ENCODE assay signal across 26 cellular contexts in genomic region chr4:186473933-186474332, GRCh38.
"Had no signal": no experiment of that assay in that cellular context is flagged by ENCODE, and none has a peak within 500 bp of the region (broad histone marks: within the 10 kb centered on the region; RNA-seq: fewer than 3 reads in every experiment).

No MANE protein-coding gene starts in this region.

- DNase-seq: dermis blood vessel endothelial cell; effector memory CD4-positive, alpha-beta T cell; foreskin melanocyte; glutamatergic neuron; heart right ventricle; hypothalamus; immature natural killer cell; islet precursor cell; kidney glomerular epithelial cell; left ventricle myocardium superior; lower lobe of right lung; natural killer cell; occipital lobe; pancreas; stimulated activated CD4-positive, alpha-beta T cell treated with anti-CD3 and anti-CD28 coated beads, Interleukin-2, amount 100 ng/mL, for 24 hours; stimulated activated CD4-positive, alpha-beta T cell treated with anti-CD3 and anti-CD28 coated beads, Interleukin-4, amount 100 ng/mL, for 24 hours; stimulated activated naive CD8-positive, alpha-beta T cell treated with anti-CD3 and anti-CD28 coated beads, Interleukin-15, Interleukin-2, amounts not matched to agents 100 U/mL and 50 U/mL, for 24 hours; substantia nigra; testis; tibial artery; upper lobe of right lung; uterus had no signal

- H3K27me3 ChIP-seq: pancreas, testis, upper lobe of right lung, uterus had no signal

- H3K27ac Mint-ChIP-seq: immature natural killer cell; natural killer cell; stimulated activated effector memory CD8-positive, alpha-beta T cell treated with anti-CD3 and anti-CD28 coated beads, Interleukin-12 subunit alpha, Interleukin-12 subunit beta, amount 100 ng/mL, for 72 hours had no signal

- H3K27ac ChIP-seq: coronary artery, esophagus muscularis mucosa, heart right ventricle, lower lobe of right lung, pancreas, testis, tibial artery, upper lobe of right lung, uterus had no signal

- H3K9me3 Mint-ChIP-seq: natural killer cell had no signal

- H3K36me3 Mint-ChIP-seq: immature natural killer cell; natural killer cell; stimulated activated effector memory CD8-positive, alpha-beta T cell treated with anti-CD3 and anti-CD28 coated beads, Interleukin-12 subunit alpha, Interleukin-12 subunit beta, amount 100 ng/mL, for 72 hours had no signal

- H3K4me1 ChIP-seq: esophagus muscularis mucosa, heart right ventricle, lower lobe of right lung, pancreas, testis, tibial artery, upper lobe of right lung, uterus had no signal

- H3K4me3 ChIP-seq: coronary artery, esophagus muscularis mucosa, heart right ventricle, lower lobe of right lung, pancreas, testis, tibial artery, upper lobe of right lung, uterus had no signal

- H3K36me3 ChIP-seq: esophagus muscularis mucosa, heart right ventricle, lower lobe of right lung, pancreas, tibial artery, upper lobe of right lung, uterus had no signal

- H3K9me3 ChIP-seq: esophagus muscularis mucosa, heart right ventricle, lower lobe of right lung, pancreas, testis, tibial artery, upper lobe of right lung, uterus had no signal

- H3K4me3 Mint-ChIP-seq: immature natural killer cell; natural killer cell; stimulated activated effector memory CD8-positive, alpha-beta T cell treated with anti-CD3 and anti-CD28 coated beads, Interleukin-12 subunit alpha, Interleukin-12 subunit beta, amount 100 ng/mL, for 72 hours had no signal

- ATAC-seq: heart right ventricle; left ventricle myocardium superior; lower lobe of right lung; natural killer cell; pancreas; sciatic nerve; stimulated activated effector memory CD8-positive, alpha-beta T cell treated with anti-CD3 and anti-CD28 coated beads, Interleukin-12 subunit alpha, Interleukin-12 subunit beta, amount 100 ng/mL, for 72 hours; stimulated activated naive CD8-positive, alpha-beta T cell treated with anti-CD3 and anti-CD28 coated beads, Interleukin-15, Interleukin-2, amounts not matched to agents 100 U/mL and 50 U/mL, for 24 hours; upper lobe of right lung had no signal

- H3K4me1 Mint-ChIP-seq: immature natural killer cell; natural killer cell; stimulated activated effector memory CD8-positive, alpha-beta T cell treated with anti-CD3 and anti-CD28 coated beads, Interleukin-12 subunit alpha, Interleukin-12 subunit beta, amount 100 ng/mL, for 72 hours had no signal
